ENCODE assay signal across 19 cellular contexts in genomic region chr7:742791-743190, GRCh38. TPM values are rescaled to one million over a fixed set of nuclear protein-coding genes. Genes with fewer than 3 reads are reported as not detected.
A peak's percentile ranks its signal among the peaks of the same experiment; 100 is the strongest.
DNase-seq lines count a peak whose midpoint lies in the region; ATAC-seq and TF ChIP-seq lines count a peak whose summit lies in the region.
"Had no signal": no experiment of that assay in that cellular context is flagged by ENCODE, and none has a peak within 500 bp of the region (broad histone marks: within the 10 kb centered on the region; RNA-seq: fewer than 3 reads in every experiment).

No MANE protein-coding gene starts in this region.

- H4K20me1 ChIP-seq in PC-3 (ENCODE audit: low read length): peaks cover under 1% of the 10 kb centered on the region; the same call in 1 of the 2 replicates

- no peaks in the 10 kb centered on the region for H3K27me3 Mint-ChIP-seq in naive thymus-derived CD4-positive, alpha-beta T cell
- H3K27me3 Mint-ChIP-seq: B cell had no signal

- no peak overlapping the region for H3K4me3 Mint-ChIP-seq in stimulated activated effector memory CD8-positive, alpha-beta T cell treated with anti-CD3 and anti-CD28 coated beads, Interleukin-12 subunit alpha, Interleukin-12 subunit beta, amount 100 ng/mL, for 72 hours
- no peak overlapping the region for H3K4me3 Mint-ChIP-seq in naive thymus-derived CD4-positive, alpha-beta T cell
- H3K4me3 Mint-ChIP-seq: B cell, CD14-positive monocyte had no signal

- no peak for TF ChIP-seq CTCF in PC-3 (conservative IDR thresholded peaks at IDR 0.05; ENCODE audit: low read depth, low read length)

- no peak overlapping the region for H2AFZ ChIP-seq in PC-3 (ENCODE audit: low read length)

- POLR2A ChIA-PET in PC-3 (lab: Charles Lee; ENCODE audit: unreplicated experiment): no interaction called here
- POLR2A ChIA-PET in naive thymus-derived CD4-positive, alpha-beta T cell (lab: Charles Lee): no interaction called here

- no peak overlapping the region for H3K9ac ChIP-seq in PC-3 (ENCODE audit: low read length)

- H3K4me3 ChIP-seq in H7 (ENCODE audit: insufficient read depth, low read depth, low read length) (no peak overlapping the region), PC-3 (ENCODE audit: low read length) (no peak overlapping the region)
- H3K4me3 ChIP-seq in naive thymus-derived CD4-positive, alpha-beta T cell (ENCODE audit: low read length): no peak overlapping the region
- H3K4me3 ChIP-seq: A549 had no signal

- H3K27ac ChIP-seq in PC-3 (ENCODE audit: low read length) (peak overlapping the region; percentile 16; the same call in 1 of the 2 replicates), epithelial cell of prostate (peak overlapping the region; percentile 32)
- H3K27ac ChIP-seq in naive thymus-derived CD4-positive, alpha-beta T cell (ENCODE audit: low read depth, low read length): no peak overlapping the region
- H3K27ac ChIP-seq: A549 had no signal

- peaks cover 5% of the 10 kb centered on the region for H3K4me1 Mint-ChIP-seq in stimulated activated effector memory CD8-positive, alpha-beta T cell treated with anti-CD3 and anti-CD28 coated beads, Interleukin-12 subunit alpha, Interleukin-12 subunit beta, amount 100 ng/mL, for 72 hours
- H3K4me1 Mint-ChIP-seq in naive thymus-derived CD4-positive, alpha-beta T cell: peaks cover 2 to 9% (median 6%) of the 10 kb centered on the region in 7 donors
- H3K4me1 Mint-ChIP-seq: B cell, CD14-positive monocyte had no signal

- H3K36me3 Mint-ChIP-seq in stimulated activated effector memory CD8-positive, alpha-beta T cell treated with anti-CD3 and anti-CD28 coated beads, Interleukin-12 subunit alpha, Interleukin-12 subunit beta, amount 100 ng/mL, for 72 hours: peaks cover 20% of the 10 kb centered on the region
- H3K36me3 Mint-ChIP-seq in naive thymus-derived CD4-positive, alpha-beta T cell: peaks cover 6 to 38% (median 20%) of the 10 kb centered on the region in 5 donors

- no peaks in the 10 kb centered on the region for H3K9me2 ChIP-seq in PC-3 (replicated peaks; ENCODE audit: low read length)

- DNase-seq in H7 (peak; percentile 11), PC-3 (no peak), epithelial cell of prostate (ENCODE audit: low read depth, low spot score) (no peak)
- no peak for DNase-seq in stimulated activated effector memory CD8-positive, alpha-beta T cell treated with anti-CD3 and anti-CD28 coated beads, Interleukin-12 subunit alpha, Interleukin-12 subunit beta, amount 100 ng/mL, for 72 hours (ENCODE audit: low spot score in 2 of 2)
- DNase-seq in naive thymus-derived CD4-positive, alpha-beta T cell: no peak
- DNase-seq in stimulated activated CD4-positive, alpha-beta T cell treated with anti-CD3 and anti-CD28 coated beads, Interleukin-2, amount 100 ng/mL, for 48 hours: no peak
- DNase-seq: DMS53, GDM1, KBM-7, NCI-H1092 treated with DMSO at 0.1 percent for 48 hours, NCI-H1436 treated with DMSO at 0.1 percent for 48 hours, NCI-H2029, NCI-H524 treated with DMSO at 0.1 percent for 48 hours, NCI-H82, SHP77 had no signal

- intact Hi-C loops in PC-3 (cut with micrococcal nuclease): no loop called here
- intact Hi-C loops in naive thymus-derived CD4-positive, alpha-beta T cell (cut with micrococcal nuclease): no loop called here

- CTCF ChIA-PET in PC-3 (lab: Charles Lee): no interaction called here
- CTCF ChIA-PET in naive thymus-derived CD4-positive, alpha-beta T cell (lab: Charles Lee): no interaction called here

- H3K27ac Mint-ChIP-seq in stimulated activated effector memory CD8-positive, alpha-beta T cell treated with anti-CD3 and anti-CD28 coated beads, Interleukin-12 subunit alpha, Interleukin-12 subunit beta, amount 100 ng/mL, for 72 hours: peak overlapping the region; percentile 48
- no peak overlapping the region for H3K27ac Mint-ChIP-seq in naive thymus-derived CD4-positive, alpha-beta T cell
- H3K27ac Mint-ChIP-seq: B cell had no signal

- ATAC-seq in PC-3: no peak
- ATAC-seq in stimulated activated effector memory CD8-positive, alpha-beta T cell treated with anti-CD3 and anti-CD28 coated beads, Interleukin-12 subunit alpha, Interleukin-12 subunit beta, amount 100 ng/mL, for 72 hours: no peak
- no peak for ATAC-seq in HG02870 (IDR thresholded peaks at IDR 0.05; ENCODE audit: unreplicated experiment)
- ATAC-seq in naive thymus-derived CD4-positive, alpha-beta T cell: no peak
- ATAC-seq: A549 had no signal

- H3K27me3 ChIP-seq in H7 (ENCODE audit: control insufficient read depth, insufficient read depth, low read length) (no peaks in the 10 kb centered on the region), PC-3 (ENCODE audit: low read length) (no peaks in the 10 kb centered on the region)
- H3K27me3 ChIP-seq in naive thymus-derived CD4-positive, alpha-beta T cell (ENCODE audit: control insufficient read depth in 2 of 2, insufficient read depth in 2 of 2, low read length in 2 of 2): no peaks in the 10 kb centered on the region

- H3K79me2 ChIP-seq in PC-3 (ENCODE audit: low read length): peaks cover 42% of the 10 kb centered on the region

- H3K4me1 ChIP-seq in PC-3 (ENCODE audit: insufficient read depth, low read length): no peaks in the 10 kb centered on the region
- no peaks in the 10 kb centered on the region for H3K4me1 ChIP-seq in naive thymus-derived CD4-positive, alpha-beta T cell (ENCODE audit: control insufficient read depth in 2 of 2, insufficient read depth in 2 of 2, low read length in 2 of 2)
- H3K4me1 ChIP-seq: A549 had no signal

- no peaks in the 10 kb centered on the region for H3K9me3 Mint-ChIP-seq in stimulated activated effector memory CD8-positive, alpha-beta T cell treated with anti-CD3 and anti-CD28 coated beads, Interleukin-12 subunit alpha, Interleukin-12 subunit beta, amount 100 ng/mL, for 72 hours
- H3K9me3 Mint-ChIP-seq in naive thymus-derived CD4-positive, alpha-beta T cell: peaks cover 0 to 3% (median 0%) of the 10 kb centered on the region in 11 donors

- no TSS peak for BruUV-seq in PC-3 (replicated peaks; lab: Mats Ljungman, UMichigan)

- H3K36me3 ChIP-seq in H7 (replicated peaks; ENCODE audit: control insufficient read depth, insufficient read depth, low read length): peaks cover 6% of the 10 kb centered on the region
- peaks cover 10% of the 10 kb centered on the region for H3K36me3 ChIP-seq in PC-3 (ENCODE audit: low read depth, low read length)
- peaks cover 0 to 39% (median 0%) of the 10 kb centered on the region in 3 experiments for H3K36me3 ChIP-seq in naive thymus-derived CD4-positive, alpha-beta T cell (ENCODE audit: control insufficient read depth in 2 of 3, insufficient read depth in 3 of 3, low read length in 3 of 3)

- H3K4me2 ChIP-seq in PC-3 (ENCODE audit: low read length): no peak overlapping the region
- H3K4me2 ChIP-seq: A549 had no signal

- no peaks in the 10 kb centered on the region for H3K9me3 ChIP-seq in PC-3 (ENCODE audit: low read length)
- H3K9me3 ChIP-seq in naive thymus-derived CD4-positive, alpha-beta T cell (ENCODE audit: control insufficient read depth in 2 of 3, low read length in 3 of 3): no peaks in the 10 kb centered on the region
- H3K9me3 ChIP-seq: A549 had no signal

- no peaks in the 10 kb centered on the region for H3F3A ChIP-seq in PC-3 (ENCODE audit: low read length, unreplicated experiment)

RNA-seq across cellular contexts. Expression of gene PRKAR1B, which starts 15.7 kb away (rescaled TPM):
- 32.4 and 32.8 TPM in 2 replicates for total RNA-seq in H7 (2014; rRNA removed; shearing (Covaris generic))
- 15.6 and 19.1 TPM in 2 replicates for total RNA-seq in PC-3 (2014; rRNA removed)
- 10 to 100 TPM; 18.1 to 51.4 (median 33.1) TPM for total RNA-seq in naive thymus-derived CD4-positive, alpha-beta T cell
- 10 to 100 TPM; 16.1 to 21.2 TPM for polyA plus RNA-seq in naive thymus-derived CD4-positive, alpha-beta T cell

RNA-seq across cellular contexts. Expression of gene DNAAF5, which starts 16.3 kb away (rescaled TPM):
- 82.5 and 101 TPM in 2 replicates for total RNA-seq in H7 (2014; rRNA removed; shearing (Covaris generic))
- 66.3 and 73.7 TPM in 2 replicates for total RNA-seq in PC-3 (2014; rRNA removed)
- total RNA-seq in naive thymus-derived CD4-positive, alpha-beta T cell: 10 to 100 TPM; 12.5 to 25.7 (median 14.6) TPM
- polyA plus RNA-seq in naive thymus-derived CD4-positive, alpha-beta T cell: 1 to 10 TPM; 4.0 to 5.8 TPM
